In the genomic region with DNA sequence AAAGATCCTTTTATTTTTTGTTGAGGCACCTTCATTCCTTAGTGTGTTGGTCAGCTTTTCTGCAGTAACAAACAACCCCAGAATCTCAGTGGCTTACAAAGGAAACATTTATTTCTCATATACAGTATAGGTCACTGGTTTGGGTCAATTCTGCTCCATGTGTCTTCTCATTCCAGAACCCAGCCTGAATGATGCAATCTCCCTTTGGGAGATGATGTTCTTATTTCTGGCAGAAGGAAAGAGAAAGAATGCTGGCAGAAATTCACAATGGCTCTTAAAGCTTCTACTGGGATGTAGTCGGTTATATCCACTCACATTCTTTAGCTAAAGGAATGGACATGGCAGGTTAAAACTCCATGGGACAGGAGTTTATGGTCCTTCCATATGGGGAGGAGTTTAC, we compare ENCODE assay signal across 15 cellular contexts.
"Had no signal": no experiment of that assay in that cellular context is flagged by ENCODE, and none has a peak within 500 bp of the region (broad histone marks: within the 10 kb centered on the region; RNA-seq: fewer than 3 reads in every experiment).

No MANE protein-coding gene starts in this region.

- DNase-seq: activated CD4-positive, alpha-beta T cell treated with anti-CD3 and anti-CD28 coated beads, Interleukin-2, amount 50 U/mL, for 1 hour; amygdala; esophagus squamous epithelium; left colon; mammary epithelial cell; nucleus accumbens; right lobe of liver; stimulated activated CD4-positive, alpha-beta T cell treated with anti-CD3 and anti-CD28 coated beads, Interleukin-4, amount 100 ng/mL, for 24 hours; stimulated activated naive CD8-positive, alpha-beta T cell treated with anti-CD3 and anti-CD28 coated beads, Interleukin-15, amount 100 ng/mL, for 72 hours; SW 1271 had no signal

- H3K4me3 Mint-ChIP-seq: natural killer cell treated with Interleukin-12 subunit alpha and Interleukin-12 subunit beta and Interleukin-15 and Interleukin-18, amount 100 ng/mL, for 72 hours; stimulated activated naive CD8-positive, alpha-beta T cell treated with anti-CD3 and anti-CD28 coated beads, Interleukin-15, amount 100 ng/mL, for 72 hours; T-helper 2 cell treated with Interferon-gamma antibody and Interleukin-4, amounts not matched to agents 5 μg/mL and 100 μg/mL, for 36 hours had no signal

- H3K4me3 ChIP-seq: esophagus squamous epithelium, prostate gland, right lobe of liver, thoracic aorta had no signal

- H3K4me1 ChIP-seq: esophagus squamous epithelium, prostate gland, right lobe of liver had no signal

- H3K9me3 ChIP-seq: esophagus squamous epithelium, prostate gland, right lobe of liver, thoracic aorta had no signal

- H3K27me3 ChIP-seq: esophagus squamous epithelium, right lobe of liver had no signal

- H3K4me1 Mint-ChIP-seq: stimulated activated naive CD8-positive, alpha-beta T cell treated with anti-CD3 and anti-CD28 coated beads, Interleukin-15, amount 100 ng/mL, for 72 hours had no signal

- H3K9me3 Mint-ChIP-seq: activated naive CD4-positive, alpha-beta T cell treated with anti-CD3 and anti-CD28 coated beads, Interleukin-2, amount 50 U/mL, for 72 hours; natural killer cell treated with Interleukin-12 subunit alpha and Interleukin-12 subunit beta and Interleukin-15 and Interleukin-18, amount 100 ng/mL, for 72 hours; stimulated activated naive CD8-positive, alpha-beta T cell treated with anti-CD3 and anti-CD28 coated beads, Interleukin-15, amount 100 ng/mL, for 72 hours; T-helper 2 cell treated with Interferon-gamma antibody and Interleukin-4, amounts not matched to agents 5 μg/mL and 100 μg/mL, for 36 hours had no signal

- H3K36me3 Mint-ChIP-seq: activated naive CD4-positive, alpha-beta T cell treated with anti-CD3 and anti-CD28 coated beads, Interleukin-2, amount 50 U/mL, for 72 hours; natural killer cell treated with Interleukin-12 subunit alpha and Interleukin-12 subunit beta and Interleukin-15 and Interleukin-18, amount 100 ng/mL, for 72 hours had no signal

- H3K36me3 ChIP-seq: esophagus squamous epithelium, prostate gland, right lobe of liver, thoracic aorta had no signal

- H3K27ac Mint-ChIP-seq: activated naive CD4-positive, alpha-beta T cell treated with anti-CD3 and anti-CD28 coated beads, Interleukin-2, amount 50 U/mL, for 72 hours; natural killer cell treated with Interleukin-12 subunit alpha and Interleukin-12 subunit beta and Interleukin-15 and Interleukin-18, amount 100 ng/mL, for 72 hours; stimulated activated naive CD8-positive, alpha-beta T cell treated with anti-CD3 and anti-CD28 coated beads, Interleukin-15, amount 100 ng/mL, for 72 hours; T-helper 2 cell treated with Interferon-gamma antibody and Interleukin-4, amounts not matched to agents 5 μg/mL and 100 μg/mL, for 36 hours had no signal

- ATAC-seq: activated naive CD4-positive, alpha-beta T cell treated with anti-CD3 and anti-CD28 coated beads, Interleukin-2, amount 50 U/mL, for 72 hours; left colon; natural killer cell treated with Interleukin-12 subunit alpha and Interleukin-12 subunit beta and Interleukin-15 and Interleukin-18, amount 100 ng/mL, for 72 hours; right lobe of liver; stimulated activated naive CD8-positive, alpha-beta T cell treated with anti-CD3 and anti-CD28 coated beads, Interleukin-15, amount 100 ng/mL, for 72 hours had no signal

- H3K27ac ChIP-seq: esophagus squamous epithelium, prostate gland, right lobe of liver, thoracic aorta had no signal
